In the genomic region with DNA sequence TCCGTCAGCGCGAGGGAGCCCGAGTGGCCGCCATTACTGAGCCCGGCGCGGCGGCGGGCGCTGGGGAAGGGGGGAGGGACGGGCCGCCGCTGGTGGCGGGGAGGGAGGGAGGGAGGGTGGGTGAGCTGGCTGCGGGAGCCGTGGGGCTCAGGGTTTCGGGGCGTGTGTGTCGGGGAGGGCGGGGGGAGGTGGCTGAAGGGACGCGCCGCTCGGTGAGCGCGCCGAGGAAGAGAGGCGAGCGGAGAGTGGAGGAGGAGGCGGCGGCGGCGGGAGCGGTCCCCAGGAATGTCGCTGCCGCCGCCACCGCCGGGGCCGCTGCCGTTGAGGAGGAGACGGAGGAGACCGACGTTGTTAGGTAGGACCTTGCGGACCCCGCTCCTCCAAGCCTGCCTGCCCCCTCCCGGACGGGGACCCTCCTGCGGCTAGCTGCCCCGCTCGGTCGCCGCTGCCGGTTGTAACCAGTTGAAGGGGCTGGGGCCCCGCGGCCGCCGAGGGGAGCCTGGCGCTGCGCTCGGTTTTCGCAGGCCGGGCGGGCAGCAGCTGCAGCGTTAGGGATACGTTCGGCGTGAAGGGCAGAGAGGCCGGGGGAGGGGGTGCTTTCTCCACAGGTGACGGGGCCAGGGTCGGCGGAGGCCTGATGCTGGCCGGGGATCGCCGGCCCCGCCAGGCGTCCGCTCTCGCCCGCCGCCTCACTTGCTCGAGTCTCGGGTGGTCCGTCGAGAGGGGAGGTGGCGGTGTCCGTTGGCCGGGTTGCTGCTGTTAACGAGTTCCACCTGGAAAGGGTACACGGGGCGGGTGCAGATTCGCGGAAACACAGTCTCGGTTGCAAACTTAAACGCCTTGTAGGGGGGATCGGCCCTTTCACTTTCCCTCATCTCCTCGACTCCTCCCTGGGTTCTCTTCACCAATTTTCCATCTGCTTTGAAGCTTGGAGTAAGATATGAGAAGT, we compare ENCODE assay signal across 1 cellular context.
TF ChIP-seq lines count a peak whose summit lies in the region.

Gene ARHGAP5, plus strand, starts transcription at position 224 of the 949 bp plus-strand sequence. CDS start 13,366 bp downstream, outside the sequence.

TF ChIP-seq in HepG2, 621 proteins besides CTCF, POLR2A, EP300 and RAD21 (continued from another document and continues in another):
- peak; percentile 22; the same call in 1 of the 2 replicates for TF ChIP-seq ZBTB43 (CRISPR knock-in tag; conservative IDR thresholded peaks at IDR 0.05)
- TF ChIP-seq RBM22 (optimal IDR thresholded peaks at IDR 0.05; ENCODE audit: low read length): no peak
- TF ChIP-seq MZF1 (CRISPR knock-in tag; IDR thresholded peaks at IDR 0.05; ENCODE audit: borderline replicate concordance): 0 out of 2 replicates have a peak, but pooled peaks have one; percentile 66
- TF ChIP-seq MIXL1 (CRISPR knock-in tag; IDR thresholded peaks at IDR 0.05): no peak
- TF ChIP-seq, protein P1, sequence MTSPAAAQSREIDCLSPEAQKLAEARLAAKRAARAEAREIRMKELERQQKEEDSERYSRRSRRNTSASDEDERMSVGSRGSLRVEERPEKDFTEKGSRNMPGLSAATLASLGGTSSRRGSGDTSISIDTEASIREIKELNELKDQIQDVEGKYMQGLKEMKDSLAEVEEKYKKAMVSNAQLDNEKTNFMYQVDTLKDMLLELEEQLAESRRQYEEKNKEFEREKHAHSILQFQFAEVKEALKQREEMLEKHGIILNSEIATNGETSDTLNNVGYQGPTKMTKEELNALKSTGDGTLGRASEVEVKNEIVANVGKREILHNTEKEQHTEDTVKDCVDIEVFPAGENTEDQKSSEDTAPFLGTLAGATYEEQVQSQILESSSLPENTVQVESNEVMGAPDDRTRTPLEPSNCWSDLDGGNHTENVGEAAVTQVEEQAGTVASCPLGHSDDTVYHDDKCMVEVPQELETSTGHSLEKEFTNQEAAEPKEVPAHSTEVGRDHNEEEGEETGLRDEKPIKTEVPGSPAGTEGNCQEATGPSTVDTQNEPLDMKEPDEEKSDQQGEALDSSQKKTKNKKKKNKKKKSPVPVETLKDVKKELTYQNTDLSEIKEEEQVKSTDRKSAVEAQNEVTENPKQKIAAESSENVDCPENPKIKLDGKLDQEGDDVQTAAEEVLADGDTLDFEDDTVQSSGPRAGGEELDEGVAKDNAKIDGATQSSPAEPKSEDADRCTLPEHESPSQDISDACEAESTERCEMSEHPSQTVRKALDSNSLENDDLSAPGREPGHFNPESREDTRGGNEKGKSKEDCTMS (CRISPR knock-in tag; conservative IDR thresholded peaks at IDR 0.05): no peak
- peak; percentile 52; the same call in 1 of the 2 replicates for TF ChIP-seq ZNF766 (CRISPR knock-in tag; IDR thresholded peaks at IDR 0.05; ENCODE audit: borderline replicate concordance)
- TF ChIP-seq ZBTB25 (CRISPR knock-in tag; IDR thresholded peaks at IDR 0.05): no peak; the same call in 1 of the 2 replicates
- TF ChIP-seq ZNF136 (CRISPR knock-in tag; IDR thresholded peaks at IDR 0.05; ENCODE audit: low read depth): peak; percentile 28; the same call in 1 of the 2 replicates
- peak; percentile 21; the same call in 1 of the 3 replicates for TF ChIP-seq MXI1 (IDR thresholded peaks at IDR 0.05; ENCODE audit: borderline replicate concordance, low read depth, low read length)
- TF ChIP-seq ZSCAN30 (CRISPR knock-in tag; IDR thresholded peaks at IDR 0.05): no peak
- TF ChIP-seq, protein P2, sequence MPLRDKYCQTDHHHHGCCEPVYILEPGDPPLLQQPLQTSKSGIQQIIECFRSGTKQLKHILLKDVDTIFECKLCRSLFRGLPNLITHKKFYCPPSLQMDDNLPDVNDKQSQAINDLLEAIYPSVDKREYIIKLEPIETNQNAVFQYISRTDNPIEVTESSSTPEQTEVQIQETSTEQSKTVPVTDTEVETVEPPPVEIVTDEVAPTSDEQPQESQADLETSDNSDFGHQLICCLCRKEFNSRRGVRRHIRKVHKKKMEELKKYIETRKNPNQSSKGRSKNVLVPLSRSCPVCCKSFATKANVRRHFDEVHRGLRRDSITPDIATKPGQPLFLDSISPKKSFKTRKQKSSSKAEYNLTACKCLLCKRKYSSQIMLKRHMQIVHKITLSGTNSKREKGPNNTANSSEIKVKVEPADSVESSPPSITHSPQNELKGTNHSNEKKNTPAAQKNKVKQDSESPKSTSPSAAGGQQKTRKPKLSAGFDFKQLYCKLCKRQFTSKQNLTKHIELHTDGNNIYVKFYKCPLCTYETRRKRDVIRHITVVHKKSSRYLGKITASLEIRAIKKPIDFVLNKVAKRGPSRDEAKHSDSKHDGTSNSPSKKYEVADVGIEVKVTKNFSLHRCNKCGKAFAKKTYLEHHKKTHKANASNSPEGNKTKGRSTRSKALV (CRISPR knock-in tag; IDR thresholded peaks at IDR 0.05): 0 out of 2 replicates have a peak, but pooled peaks have one; percentile 70
- TF ChIP-seq KLF11 (CRISPR knock-in tag; IDR thresholded peaks at IDR 0.05): no peak
- TF ChIP-seq ZNF557 (CRISPR knock-in tag; IDR thresholded peaks at IDR 0.05): 0 out of 2 replicates have a peak, but pooled peaks have one; percentile 69
- TF ChIP-seq MNT (IDR thresholded peaks at IDR 0.05): no peak
- no peak for TF ChIP-seq NBN (conservative IDR thresholded peaks at IDR 0.05)
- TF ChIP-seq, protein P3, sequence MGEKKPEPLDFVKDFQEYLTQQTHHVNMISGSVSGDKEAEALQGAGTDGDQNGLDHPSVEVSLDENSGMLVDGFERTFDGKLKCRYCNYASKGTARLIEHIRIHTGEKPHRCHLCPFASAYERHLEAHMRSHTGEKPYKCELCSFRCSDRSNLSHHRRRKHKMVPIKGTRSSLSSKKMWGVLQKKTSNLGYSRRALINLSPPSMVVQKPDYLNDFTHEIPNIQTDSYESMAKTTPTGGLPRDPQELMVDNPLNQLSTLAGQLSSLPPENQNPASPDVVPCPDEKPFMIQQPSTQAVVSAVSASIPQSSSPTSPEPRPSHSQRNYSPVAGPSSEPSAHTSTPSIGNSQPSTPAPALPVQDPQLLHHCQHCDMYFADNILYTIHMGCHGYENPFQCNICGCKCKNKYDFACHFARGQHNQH (CRISPR knock-in tag; IDR thresholded peaks at IDR 0.05): peak; percentile 74; the same call in 1 of the 2 replicates
- peak; percentile 72; the same call in 1 of the 2 replicates for TF ChIP-seq ZZZ3 (CRISPR knock-in tag; IDR thresholded peaks at IDR 0.05; ENCODE audit: borderline replicate concordance)
- TF ChIP-seq ARID2 (CRISPR knock-in tag; IDR thresholded peaks at IDR 0.05; ENCODE audit: borderline replicate concordance): no peak
- TF ChIP-seq ARNTL (CRISPR knock-in tag; IDR thresholded peaks at IDR 0.05): peak; percentile 61; the same call in 1 of the 2 replicates
- TF ChIP-seq PHF21A (CRISPR knock-in tag; IDR thresholded peaks at IDR 0.05): no peak; the same call in 1 of the 2 replicates
- peak; percentile 15; the same call in 1 of the 2 replicates for TF ChIP-seq THAP11 (CRISPR knock-in tag; IDR thresholded peaks at IDR 0.05)
- no peak for TF ChIP-seq SIX4 (CRISPR knock-in tag; IDR thresholded peaks at IDR 0.05)
- TF ChIP-seq TOE1 (CRISPR knock-in tag; IDR thresholded peaks at IDR 0.05): peak; percentile 14; the same call in 1 of the 2 replicates
- TF ChIP-seq GATAD2A (CRISPR knock-in tag; IDR thresholded peaks at IDR 0.05): no peak
- peak; percentile 92; the same call in 1 of the 2 replicates for TF ChIP-seq RARG (CRISPR knock-in tag; IDR thresholded peaks at IDR 0.05; ENCODE audit: low read depth)
- no peak; the same call in 1 of the 2 replicates for TF ChIP-seq TSC22D2 (CRISPR knock-in tag; IDR thresholded peaks at IDR 0.05; ENCODE audit: borderline replicate concordance)
- TF ChIP-seq IRF9 (CRISPR knock-in tag; IDR thresholded peaks at IDR 0.05; ENCODE audit: borderline replicate concordance): peak; percentile 71
- TF ChIP-seq GTF2F1 (IDR thresholded peaks at IDR 0.05; ENCODE audit: low read length): no peak; the same call in 1 of the 2 replicates
- no peak for TF ChIP-seq PPARG (CRISPR knock-in tag; conservative IDR thresholded peaks at IDR 0.05)
- no peak for TF ChIP-seq HHEX (CRISPR knock-in tag; IDR thresholded peaks at IDR 0.05)
- TF ChIP-seq JUNB (CRISPR knock-in tag; IDR thresholded peaks at IDR 0.05; ENCODE audit: borderline replicate concordance): no peak
- peak; percentile 39; the same call in 1 of the 2 replicates for TF ChIP-seq ZNF354B (CRISPR knock-in tag; IDR thresholded peaks at IDR 0.05)
- TF ChIP-seq UBTF (CRISPR knock-in tag; IDR thresholded peaks at IDR 0.05): peak; percentile 99
- TF ChIP-seq PAF1 (CRISPR knock-in tag; IDR thresholded peaks at IDR 0.05): no peak
- no peak for TF ChIP-seq GRHL1 (CRISPR knock-in tag; conservative IDR thresholded peaks at IDR 0.05)
- TF ChIP-seq NFKBIZ (CRISPR knock-in tag; IDR thresholded peaks at IDR 0.05): no peak
- TF ChIP-seq ZNF720 (CRISPR knock-in tag; IDR thresholded peaks at IDR 0.05): no peak
- no peak for TF ChIP-seq ZBTB38 (CRISPR knock-in tag; IDR thresholded peaks at IDR 0.05)
- TF ChIP-seq ZSCAN20 (CRISPR knock-in tag; IDR thresholded peaks at IDR 0.05; ENCODE audit: borderline replicate concordance): 0 out of 2 replicates have a peak, but pooled peaks have one; percentile 82
- peak; percentile 90; the same call in 1 of the 2 replicates for TF ChIP-seq ZNF598 (CRISPR knock-in tag; IDR thresholded peaks at IDR 0.05; ENCODE audit: borderline replicate concordance)
- peak; percentile 93; the same call in 1 of the 2 replicates for TF ChIP-seq ZNF333 (CRISPR knock-in tag; IDR thresholded peaks at IDR 0.05; ENCODE audit: borderline replicate concordance)
